ENCODE assay signal across 10 cellular contexts in the genomic region with DNA sequence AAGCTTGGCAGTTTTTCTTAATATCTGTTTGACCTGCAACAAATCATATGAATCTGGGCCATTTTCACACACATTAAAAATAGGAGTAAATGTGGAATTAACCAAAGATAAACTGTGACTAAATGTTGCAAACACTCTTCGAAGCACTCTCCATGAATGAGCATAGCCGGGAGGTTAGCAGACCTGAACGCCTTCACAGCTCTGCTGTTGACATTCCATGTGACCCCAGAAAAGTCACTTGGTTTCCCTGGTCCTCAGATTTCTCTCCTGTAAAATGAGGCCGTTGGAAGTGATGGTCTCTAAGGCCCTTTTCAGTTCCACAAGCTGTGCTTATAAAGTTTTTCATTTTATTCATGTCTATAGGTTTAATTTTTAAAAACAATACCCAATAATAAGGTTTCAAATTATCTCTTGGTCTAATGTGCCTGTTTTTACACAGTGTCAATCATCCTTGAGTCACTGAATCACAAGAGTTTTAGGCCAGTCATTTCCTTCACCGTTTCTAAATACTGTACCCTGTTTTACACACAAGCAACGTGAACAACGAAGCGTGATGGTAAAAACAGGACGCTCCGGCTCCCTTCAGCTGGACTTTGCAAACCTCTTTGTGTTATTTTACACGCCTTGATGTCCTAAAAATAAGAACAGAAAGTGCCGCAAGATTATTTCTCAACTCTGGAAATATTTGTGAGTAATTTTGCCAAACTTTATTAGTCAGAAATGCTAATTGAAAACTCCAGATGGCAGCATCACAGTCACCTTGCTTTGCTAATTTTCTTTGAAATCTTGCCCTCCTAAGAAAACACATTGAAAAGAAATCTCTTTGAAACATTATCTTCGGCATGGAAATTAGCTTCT. TPM values are rescaled to one million over a fixed set of nuclear protein-coding genes. Genes with fewer than 3 reads are reported as not detected.
DNase-seq lines count a peak whose midpoint lies in the region; ATAC-seq and TF ChIP-seq lines count a peak whose summit lies in the region.
"Had no signal": no experiment of that assay in that cellular context is flagged by ENCODE, and none has a peak within 500 bp of the region (broad histone marks: within the 10 kb centered on the region; RNA-seq: fewer than 3 reads in every experiment).

No MANE protein-coding gene starts in this region.

- no peaks in the 10 kb centered on the region for H3K36me3 Mint-ChIP-seq in activated T-cell treated with anti-CD3 and anti-CD28 coated beads, Interleukin-2, amount 50 U/mL, for 72 hours (ENCODE audit: insufficient read depth in 2 of 2)

- DNase-seq in CD1c-positive myeloid dendritic cell (ENCODE audit: extremely low spot score) (peak; percentile 77), RKO (ENCODE audit: low spot score) (peak; percentile 91), left lung (no peak), NCI-H524 treated with DMSO at 0.1 percent for 48 hours (lab: John Stamatoyannopoulos, UW) (no peak), islet precursor cell (no peak), DMS114 treated with DMSO at 0.1 percent for 48 hours (lab: John Stamatoyannopoulos, UW; ENCODE audit: unreplicated experiment) (no peak)
- no peak for DNase-seq in activated T-cell treated with anti-CD3 and anti-CD28 coated beads, Interleukin-2, amount 50 U/mL, for 72 hours
- DNase-seq: WERI-Rb-1 had no signal

- no peak overlapping the region for H3K27ac ChIP-seq in left lung
- H3K27ac ChIP-seq: right atrium auricular region, WERI-Rb-1 had no signal

- no peak overlapping the region for H3K27ac Mint-ChIP-seq in activated T-cell treated with anti-CD3 and anti-CD28 coated beads, Interleukin-2, amount 50 U/mL, for 72 hours

- H3K27me3 ChIP-seq in left lung: no peaks in the 10 kb centered on the region
- H3K27me3 ChIP-seq: right atrium auricular region had no signal

- no peak for TF ChIP-seq CTCF in left lung (IDR thresholded peaks at IDR 0.05)

- no peaks in the 10 kb centered on the region for H3K9me3 ChIP-seq in left lung
- H3K9me3 ChIP-seq: right atrium auricular region had no signal

- no peaks in the 10 kb centered on the region for H3K9me3 Mint-ChIP-seq in activated T-cell treated with anti-CD3 and anti-CD28 coated beads, Interleukin-2, amount 50 U/mL, for 72 hours

- ATAC-seq in GM21529 (IDR thresholded peaks at IDR 0.05; ENCODE audit: unreplicated experiment) (peak; percentile 34), left lung (peak; percentile 11)
- no peak for ATAC-seq in activated T-cell treated with anti-CD3 and anti-CD28 coated beads, Interleukin-2, amount 50 U/mL, for 72 hours (replicated peaks in 1 of 2)

- no peaks in the 10 kb centered on the region for H3K27me3 Mint-ChIP-seq in activated T-cell treated with anti-CD3 and anti-CD28 coated beads, Interleukin-2, amount 50 U/mL, for 72 hours (ENCODE audit: low read depth)

- intact Hi-C loops in left lung (cut with DNase I): no loop called here

- H3K4me1 Mint-ChIP-seq in activated T-cell treated with anti-CD3 and anti-CD28 coated beads, Interleukin-2, amount 50 U/mL, for 72 hours (ENCODE audit: low read depth): no peaks in the 10 kb centered on the region

- peaks cover 0 to 5% of the 10 kb centered on the region in 2 donors for H3K4me1 ChIP-seq in left lung

- H3K4me3 ChIP-seq in left lung: no peak overlapping the region
- H3K4me3 ChIP-seq: right atrium auricular region had no signal

- no peak overlapping the region for H3K4me3 Mint-ChIP-seq in activated T-cell treated with anti-CD3 and anti-CD28 coated beads, Interleukin-2, amount 50 U/mL, for 72 hours

- H3K36me3 ChIP-seq in left lung: no peaks in the 10 kb centered on the region
- H3K36me3 ChIP-seq: right atrium auricular region, WERI-Rb-1 had no signal

RNA-seq across cellular contexts. Expression of a gene that starts 38.6 kb away (rescaled TPM):
- 10 to 100 TPM; 70.0 to 89.3 TPM for total RNA-seq in left lung
- total RNA-seq in activated T-cell treated with anti-CD3 and anti-CD28 coated beads, Interleukin-2, amount 50 U/mL, for 72 hours: 1 to 10 TPM; 2.4 TPM

Comparison
In these comparisons a context has a peak if more than half of its experiments do, and no peak if none do; other contexts are left out.
1. DNase-seq: peak in CD1c-positive myeloid dendritic cell (single experiment) and RKO (single experiment); none in left lung (0 of 2), NCI-H524 treated with DMSO at 0.1 percent for 48 hours (single experiment), islet precursor cell (single experiment), DMS114 treated with DMSO at 0.1 percent for 48 hours (single experiment) and activated T-cell treated with anti-CD3 and anti-CD28 coated beads, Interleukin-2, amount 50 U/mL, for 72 hours (0 of 2).
2. ATAC-seq: peak in GM21529 (single experiment) and left lung (single experiment); none in activated T-cell treated with anti-CD3 and anti-CD28 coated beads, Interleukin-2, amount 50 U/mL, for 72 hours (0 of 2).
3. RNA of a gene that starts 38.6 kb away (total RNA-seq): 70.0 to 89.3 TPM in left lung; 2.4 TPM in activated T-cell treated with anti-CD3 and anti-CD28 coated beads, Interleukin-2, amount 50 U/mL, for 72 hours; every median in the first group is over 10 times any median in the second.